Comparison of ENCODE assay signal across 14 cellular contexts in the genomic region with DNA sequence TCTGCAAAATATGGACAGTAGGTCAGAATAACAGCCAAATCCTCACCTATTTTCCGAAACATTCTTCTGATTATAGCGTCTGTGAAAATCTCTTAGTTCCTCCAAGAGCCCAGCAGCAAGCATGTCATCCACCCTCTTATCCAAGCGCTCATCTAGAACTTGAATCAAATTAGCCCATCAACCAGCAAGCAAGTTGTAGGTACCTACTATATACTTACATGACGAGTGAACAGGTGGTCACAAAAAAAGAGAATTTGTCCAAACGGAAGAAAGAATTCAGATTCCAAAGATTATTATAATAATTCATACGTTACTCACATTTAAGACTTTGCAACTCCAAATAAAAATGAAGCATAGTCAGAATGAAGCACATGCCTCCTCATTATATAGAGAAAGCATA. TPM values are rescaled to one million over a fixed set of nuclear protein-coding genes. Genes with fewer than 3 reads are reported as not detected.
A peak's percentile ranks its signal among the peaks of the same experiment; 100 is the strongest.
DNase-seq lines count a peak whose midpoint lies in the region; TF ChIP-seq lines count a peak whose summit lies in the region.
"Had no signal": no experiment of that assay in that cellular context is flagged by ENCODE, and none has a peak within 500 bp of the region (broad histone marks: within the 10 kb centered on the region; RNA-seq: fewer than 3 reads in every experiment).

No MANE protein-coding gene starts in this region.

- TF ChIP-seq CTCF in KMS-11 (conservative IDR thresholded peaks at IDR 0.05; ENCODE audit: low read depth, low read length) (no peak), glutamatergic neuron (IDR thresholded peaks at IDR 0.05; ENCODE audit: partially characterized antibody, unreplicated experiment) (no peak), thyroid gland (IDR thresholded peaks at IDR 0.05) (no peak)

- no peak overlapping the region for H3K9ac ChIP-seq in KMS-11
- H3K9ac ChIP-seq: GM23248 had no signal

- H3K27me3 Mint-ChIP-seq in activated naive CD4-positive, alpha-beta T cell treated with anti-CD3 and anti-CD28 coated beads, Interleukin-2, amount 10 ng/mL, durations not matched to agents 7 days and 5 days = no peaks in the 10 kb centered on the region
- peaks cover 2% of the 10 kb centered on the region for H3K27me3 Mint-ChIP-seq in glutamatergic neuron (ENCODE audit: unreplicated experiment)
- H3K27me3 Mint-ChIP-seq: CD4-positive, CD25-positive, alpha-beta regulatory T cell had no signal

- no peak for TF ChIP-seq POLR2A in thyroid gland (IDR thresholded peaks at IDR 0.05)

- DNase-seq in activated naive CD4-positive, alpha-beta T cell treated with anti-CD3 and anti-CD28 coated beads, Interleukin-2, amount 10 ng/mL, durations not matched to agents 7 days and 5 days = no peak
- no peak for DNase-seq in activated naive CD4-positive, alpha-beta T cell (lab: John Stamatoyannopoulos, UW)
- no peak for DNase-seq in glutamatergic neuron
- DNase-seq in thyroid gland = no peak
- no peak for DNase-seq in SHP77 (lab: John Stamatoyannopoulos, UW)
- no peak for DNase-seq in inferior parietal cortex (ENCODE audit: extremely low spot score)
- DNase-seq: 8988T; AML-193; CD4-positive, CD25-positive, alpha-beta regulatory T cell; DMS79 treated with DMSO at 0.1 percent for 48 hours; EL; GM23248 had no signal

- H3K27ac ChIP-seq in KMS-11 (no peak overlapping the region), thyroid gland (peak overlapping the region in 2 of 3 donors; percentile 43 to 80)
- H3K27ac ChIP-seq: GM23248 had no signal

- 0 out of 2 replicates have a peak, but pooled peaks cover 6% of the 10 kb centered on the region for H3K36me3 ChIP-seq in KMS-11 (ENCODE audit: insufficient read depth)
- H3K36me3 ChIP-seq in thyroid gland = peaks cover 3 to 12% of the 10 kb centered on the region in 2 donors

- peaks cover 80% of the 10 kb centered on the region for H3K4me1 ChIP-seq in KMS-11 (ENCODE audit: low read depth, poor library complexity, severe bottlenecking)
- H3K4me1 ChIP-seq in thyroid gland = peaks cover 58 to 80% of the 10 kb centered on the region in 2 donors

- H3K4me3 ChIP-seq in KMS-11 (IDR thresholded peaks at IDR 0.05; ENCODE audit: insufficient read depth, low read depth, low read length) (no peak overlapping the region), thyroid gland (replicated peaks in 1 of 3) (no peak overlapping the region)
- H3K4me3 ChIP-seq: BLaER1 treated with 17β-estradiol and CSF1 and Interleukin-3, amounts not matched to agents 10 nM and 100 nM; GM23248 had no signal

- intact Hi-C loops in thyroid gland (cut with DNase I) = no loop called here

- WGBS in thyroid gland, 2 donors = 88 to 90% methylated on average over 6 of the region's 6 CpGs

- H4K20me1 ChIP-seq in KMS-11 (ENCODE audit: insufficient read depth) = no peaks in the 10 kb centered on the region

- no peaks in the 10 kb centered on the region for H3K27me3 ChIP-seq in KMS-11 (ENCODE audit: insufficient read depth, low read depth)
- no peaks in the 10 kb centered on the region for H3K27me3 ChIP-seq in thyroid gland
- H3K27me3 ChIP-seq: BLaER1 treated with 17β-estradiol and CSF1 and Interleukin-3, amounts not matched to agents 10 nM and 100 nM had no signal

- H3K9me3 Mint-ChIP-seq in activated naive CD4-positive, alpha-beta T cell treated with anti-CD3 and anti-CD28 coated beads, Interleukin-2, amount 10 ng/mL, durations not matched to agents 7 days and 5 days = no peaks in the 10 kb centered on the region
- peaks cover 7% of the 10 kb centered on the region for H3K9me3 Mint-ChIP-seq in glutamatergic neuron (ENCODE audit: unreplicated experiment)
- H3K9me3 Mint-ChIP-seq: CD4-positive, CD25-positive, alpha-beta regulatory T cell had no signal

- H3K4me3 Mint-ChIP-seq in activated naive CD4-positive, alpha-beta T cell treated with anti-CD3 and anti-CD28 coated beads, Interleukin-2, amount 10 ng/mL, durations not matched to agents 7 days and 5 days = no peak overlapping the region
- H3K4me3 Mint-ChIP-seq in glutamatergic neuron (ENCODE audit: unreplicated experiment) = peak overlapping the region; percentile 6
- H3K4me3 Mint-ChIP-seq: CD4-positive, CD25-positive, alpha-beta regulatory T cell had no signal

- peak overlapping the region; percentile 77; the same call in 1 of the 2 replicates for H3K4me2 ChIP-seq in KMS-11

- H3K4me1 Mint-ChIP-seq in activated naive CD4-positive, alpha-beta T cell treated with anti-CD3 and anti-CD28 coated beads, Interleukin-2, amount 10 ng/mL, durations not matched to agents 7 days and 5 days = peaks cover 32% of the 10 kb centered on the region
- peaks cover 57% of the 10 kb centered on the region for H3K4me1 Mint-ChIP-seq in glutamatergic neuron (ENCODE audit: low read depth, unreplicated experiment)

- H3K36me3 Mint-ChIP-seq in activated naive CD4-positive, alpha-beta T cell treated with anti-CD3 and anti-CD28 coated beads, Interleukin-2, amount 10 ng/mL, durations not matched to agents 7 days and 5 days = peaks cover 45% of the 10 kb centered on the region
- H3K36me3 Mint-ChIP-seq in glutamatergic neuron (ENCODE audit: unreplicated experiment) = no peaks in the 10 kb centered on the region

- no peak overlapping the region for H2AFZ ChIP-seq in KMS-11 (ENCODE audit: low read depth)
- H2AFZ ChIP-seq: GM23248 had no signal

- no peaks in the 10 kb centered on the region for H3K9me3 ChIP-seq in thyroid gland
- H3K9me3 ChIP-seq: BLaER1 treated with 17β-estradiol and CSF1 and Interleukin-3, amounts not matched to agents 10 nM and 100 nM had no signal

- no peaks in the 10 kb centered on the region for H3K79me2 ChIP-seq in KMS-11 (ENCODE audit: insufficient read depth, low read depth)

- CTCF ChIA-PET in activated naive CD4-positive, alpha-beta T cell treated with anti-CD3 and anti-CD28 coated beads, Interleukin-2, amount 10 ng/mL, durations not matched to agents 7 days and 5 days (lab: Charles Lee) = interaction anchor here (1.4 to 2.6 kb wide), 2 partner anchors 31 to 54 kb away, joined by 3 to 12 read pairs; partner anchors contain the start of gene MYCL

- peak overlapping the region; percentile 20 for H3K27ac Mint-ChIP-seq in activated naive CD4-positive, alpha-beta T cell treated with anti-CD3 and anti-CD28 coated beads, Interleukin-2, amount 10 ng/mL, durations not matched to agents 7 days and 5 days
- peak overlapping the region; percentile 98 for H3K27ac Mint-ChIP-seq in glutamatergic neuron (ENCODE audit: unreplicated experiment)

RNA-seq across cellular contexts. Expression of gene TRIT1, which starts 35.4 kb away (rescaled TPM):
- total RNA-seq in glutamatergic neuron (ENCODE audit: unreplicated experiment) (35.5 TPM), thyroid gland (10 to 100 TPM; 22.6 to 35.2 (median 25.3) TPM)

RNA-seq across cellular contexts. Expression of gene MYCL, which starts 53.8 kb away (rescaled TPM):
- total RNA-seq in glutamatergic neuron (ENCODE audit: unreplicated experiment) (97.7 TPM), thyroid gland (1 to 10 TPM; 1.4 to 3.9 (median 3.5) TPM)
- total RNA-seq: CD4-positive, CD25-positive, alpha-beta regulatory T cell had no signal

RNA-seq across cellular contexts. Expression of gene BMP8B, which starts 59.3 kb away (rescaled TPM):
- 0.12 TPM for total RNA-seq in glutamatergic neuron (ENCODE audit: unreplicated experiment)
- 10 to 100 TPM in 1 of 4 donors, 1 to 10 TPM in 3; 6.6 to 15.4 (median 8.1) TPM for total RNA-seq in thyroid gland
- total RNA-seq: GM23248 had no signal

Comparison
In these comparisons a context has a peak if more than half of its experiments do, and no peak if none do; other contexts are left out.
1. RNA of gene MYCL, which starts 53.8 kb away (total RNA-seq): 97.7 TPM in glutamatergic neuron (single experiment); 1.4 to 3.9 TPM in thyroid gland; every median in the first group is over 10 times any median in the second.